ENCODE assay signal across 9 cellular contexts in the genomic region with DNA sequence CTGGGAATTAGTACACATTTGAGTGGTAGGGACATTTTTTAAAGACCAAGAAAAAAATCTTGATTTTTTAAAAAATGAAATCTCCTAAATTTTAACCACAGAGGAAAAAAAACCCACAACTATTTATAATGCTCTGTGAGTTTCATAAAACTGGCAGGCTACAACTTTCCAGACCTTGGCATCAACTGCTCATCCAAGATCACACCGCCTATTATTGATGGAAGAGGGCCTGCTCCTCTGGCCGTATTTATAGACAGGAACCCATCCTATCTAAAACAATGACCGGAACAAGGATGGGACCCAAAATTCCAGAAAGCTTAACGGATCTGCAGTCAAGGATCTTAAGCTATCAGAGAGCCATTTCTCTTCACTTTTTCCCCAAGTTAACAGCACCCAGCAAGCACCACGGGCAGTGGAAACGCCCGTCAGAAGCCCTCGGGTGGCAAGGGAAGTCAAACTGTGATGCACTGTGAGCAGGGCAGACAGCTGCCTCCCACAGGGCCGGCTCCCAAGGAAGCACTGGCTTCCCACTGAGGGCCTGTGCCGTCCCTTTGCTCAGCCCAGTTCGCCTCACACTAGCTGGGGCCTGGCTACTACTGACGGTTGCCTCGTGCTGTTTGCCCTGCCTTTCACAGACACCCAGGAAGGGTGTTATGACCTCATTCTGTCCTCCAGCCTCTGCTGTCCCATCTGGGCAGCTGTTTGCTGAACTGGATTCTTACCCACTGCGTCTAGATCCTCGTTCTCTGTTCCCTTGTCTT.
DNase-seq lines count a peak whose midpoint lies in the region; ATAC-seq and TF ChIP-seq lines count a peak whose summit lies in the region.
"Had no signal": no experiment of that assay in that cellular context is flagged by ENCODE, and none has a peak within 500 bp of the region (broad histone marks: within the 10 kb centered on the region; RNA-seq: fewer than 3 reads in every experiment).

No MANE protein-coding gene starts in this region.

- DNase-seq in AG10803 (ENCODE audit: low read depth) (peak; percentile 73), left ventricle myocardium inferior (peak; percentile 19), putamen (ENCODE audit: low spot score) (peak; percentile 64), foreskin melanocyte (no peak)
- DNase-seq in activated T-cell treated with anti-CD3 and anti-CD28 coated beads, Interleukin-2, amount 50 U/mL, for 1 hour = no peak

- ATAC-seq in HG03196 (IDR thresholded peaks at IDR 0.05; ENCODE audit: unreplicated experiment) = no peak
- ATAC-seq in GM18511 (IDR thresholded peaks at IDR 0.05; ENCODE audit: unreplicated experiment) = no peak

- H3K27ac ChIP-seq in angular gyrus (ENCODE audit: low read depth, low read length) (peak overlapping the region; percentile 88), left ventricle myocardium inferior (replicated peaks) (peak overlapping the region; percentile 76)
- H3K27ac ChIP-seq: HL-60 had no signal

- H3K4me3 ChIP-seq in AG10803 (ENCODE audit: low read length) = peak overlapping the region; percentile 24
- no peak overlapping the region for H3K4me3 ChIP-seq in left ventricle myocardium inferior

- TF ChIP-seq CTCF in AG10803 (conservative IDR thresholded peaks at IDR 0.05; ENCODE audit: low read length) (no peak), left ventricle myocardium inferior (IDR thresholded peaks at IDR 0.05; ENCODE audit: borderline replicate concordance) (no peak)

- H3K4me1 ChIP-seq in left ventricle myocardium inferior = peaks cover 47% of the 10 kb centered on the region

- peaks cover 14% of the 10 kb centered on the region for H3K36me3 ChIP-seq in left ventricle myocardium inferior

- intact Hi-C loops in left ventricle myocardium inferior (cut with micrococcal nuclease) = no loop called here

- H3K9me3 ChIP-seq in left ventricle myocardium inferior (replicated peaks) = no peaks in the 10 kb centered on the region

- no peaks in the 10 kb centered on the region for H3K27me3 ChIP-seq in left ventricle myocardium inferior (ENCODE audit: low read depth)

Comparison
In these comparisons a context has a peak if more than half of its experiments do, and no peak if none do; other contexts are left out.
1. DNase-seq: peak in AG10803 (single experiment), left ventricle myocardium inferior (single experiment) and putamen (single experiment); none in foreskin melanocyte (single experiment) and activated T-cell treated with anti-CD3 and anti-CD28 coated beads, Interleukin-2, amount 50 U/mL, for 1 hour (single experiment).